Comparison of ENCODE assay signal across 33 cellular contexts in genomic region chr1:33246171-33246570, GRCh38.
"Had no signal": no experiment of that assay in that cellular context is flagged by ENCODE, and none has a peak within 500 bp of the region (broad histone marks: within the 10 kb centered on the region; RNA-seq: fewer than 3 reads in every experiment).

No MANE protein-coding gene starts in this region.

- H3K4me1 Mint-ChIP-seq: activated B cell treated with CpG ODN at 0.5 μM for 24 hours; activated CD4-positive, alpha-beta T cell treated with anti-CD3 and anti-CD28 coated beads, Interleukin-2, amount 10 ng/mL, durations not matched to agents 24 days and 14 days; activated naive CD8-positive, alpha-beta T cell treated with anti-CD3 and anti-CD28 coated beads for 36 hours; activated T-helper 17 cell treated with anti-CD3 and anti-CD28 coated beads, Interleukin-2, amount 50 U/mL, for 72 hours had no signal

- H3K27ac Mint-ChIP-seq: activated B cell treated with CpG ODN at 0.5 μM for 24 hours; activated CD4-positive, alpha-beta memory T cell treated with anti-CD3 and anti-CD28 coated beads for 36 hours; activated CD4-positive, alpha-beta T cell treated with anti-CD3 and anti-CD28 coated beads, Interleukin-2, amount 10 ng/mL, durations not matched to agents 24 days and 14 days; activated CD8-positive, alpha-beta T cell treated with anti-CD3 and anti-CD28 coated beads for 36 hours; activated naive CD4-positive, alpha-beta T cell treated with anti-CD3 and anti-CD28 coated beads for 36 hours; activated naive CD4-positive, alpha-beta T cell treated with anti-CD3 and anti-CD28 coated beads, Interleukin-2, amount 50 U/mL, for 72 hours; activated naive CD8-positive, alpha-beta T cell treated with anti-CD3 and anti-CD28 coated beads for 36 hours; activated T-cell treated with anti-CD3 and anti-CD28 coated beads, Interleukin-2, amount 50 U/mL, for 72 hours; activated T-helper 1 cell treated with anti-CD3 and anti-CD28 coated beads, Interleukin-12 subunit alpha, Interleukin-12 subunit beta, Interleukin-2, Interleukin-4 antibody, amounts not matched to agents 30 ng/mL and 10 ng/mL and 1 ng/mL, durations not matched to agents 14 hours and 24 hours and 36 hours; activated T-helper 17 cell treated with anti-CD3 and anti-CD28 coated beads, Interleukin-2, amount 50 U/mL, for 72 hours; T-helper 1 cell treated with Interleukin-12 subunit alpha and Interleukin-12 subunit beta and Interleukin-4 antibody, amounts not matched to agents 30 μg/mL and 1 μg/mL, for 36 hours; T-helper 2 cell treated with Interferon-gamma antibody and Interleukin-4, amounts not matched to agents 5 μg/mL and 100 μg/mL, for 36 hours had no signal

- H3K27me3 ChIP-seq: adrenal gland, body of pancreas, brain microvascular endothelial cell, breast epithelium had no signal

- H3K27ac ChIP-seq: adrenal gland, body of pancreas, brain microvascular endothelial cell, breast epithelium, VCaP had no signal

- H3K36me3 Mint-ChIP-seq: activated CD4-positive, alpha-beta memory T cell treated with anti-CD3 and anti-CD28 coated beads for 36 hours; activated naive CD4-positive, alpha-beta T cell treated with anti-CD3 and anti-CD28 coated beads, Interleukin-2, amount 50 U/mL, for 72 hours; activated naive CD8-positive, alpha-beta T cell treated with anti-CD3 and anti-CD28 coated beads for 36 hours had no signal

- H3K9me3 ChIP-seq: adrenal gland, body of pancreas, breast epithelium had no signal

- ATAC-seq: activated CD8-positive, alpha-beta T cell treated with anti-CD3 and anti-CD28 coated beads for 36 hours; activated naive CD4-positive, alpha-beta T cell treated with anti-CD3 and anti-CD28 coated beads, Interleukin-2, amount 50 U/mL, for 72 hours; activated T-cell treated with anti-CD3 and anti-CD28 coated beads, Interleukin-2, amount 50 U/mL, for 4 hours; activated T-cell treated with anti-CD3 and anti-CD28 coated beads, Interleukin-2, amount 50 U/mL, for 72 hours; activated T-helper 17 cell treated with anti-CD3 and anti-CD28 coated beads, Interleukin-2, amount 50 U/mL, for 72 hours; body of pancreas had no signal

- H3K4me1 ChIP-seq: adrenal gland, body of pancreas had no signal

- H3K36me3 ChIP-seq: adrenal gland, brain microvascular endothelial cell, breast epithelium had no signal

- H3K4me3 ChIP-seq: adrenal gland, body of pancreas, breast epithelium had no signal

- DNase-seq: activated B cell treated with CpG ODN at 0.5 μM for 24 hours; activated CD4-positive, alpha-beta memory T cell treated with anti-CD3 and anti-CD28 coated beads for 36 hours; activated CD4-positive, alpha-beta T cell treated with anti-CD3 and anti-CD28 coated beads for 4 hours; activated CD4-positive, alpha-beta T cell treated with anti-CD3 and anti-CD28 coated beads, Interleukin-2, amount 10 ng/mL, durations not matched to agents 24 days and 14 days; activated CD4-positive, alpha-beta T cell treated with anti-CD3 and anti-CD28 coated beads, Interleukin-2, amount 50 U/mL, for 1 hour; activated CD4-positive, alpha-beta T cell treated with anti-CD3 and anti-CD28 coated beads, Interleukin-2, amount 50 U/mL, for 4 hours; activated CD4-positive, CD25-positive, alpha-beta regulatory T cell treated with anti-CD3 and anti-CD28 coated beads, Interleukin-2, amount 50 U/mL, for 72 hours; activated CD8-positive, alpha-beta memory T cell treated with anti-CD3 and anti-CD28 coated beads, Interleukin-2, amount 50 U/mL, for 4 hours; activated CD8-positive, alpha-beta T cell treated with anti-CD3 and anti-CD28 coated beads for 36 hours; activated gamma-delta T cell treated with Interleukin-2 at 50 U/mL for 16 hours; activated naive CD4-positive, alpha-beta T cell; activated naive CD4-positive, alpha-beta T cell treated with anti-CD3 and anti-CD28 coated beads for 36 hours; activated naive CD4-positive, alpha-beta T cell treated with anti-CD3 and anti-CD28 coated beads, Interleukin-2, amount 50 U/mL, for 16 hours; activated naive CD8-positive, alpha-beta T cell treated with anti-CD3 and anti-CD28 coated beads for 36 hours; activated T-cell treated with anti-CD3 and anti-CD28 coated beads for 4 hours; activated T-cell treated with anti-CD3 and anti-CD28 coated beads, Interleukin-2, amount 50 U/mL, for 1 hour; activated T-cell treated with anti-CD3 and anti-CD28 coated beads, Interleukin-2, amount 50 U/mL, for 4 hours; activated T-cell treated with anti-CD3 and anti-CD28 coated beads, Interleukin-2, amount 50 U/mL, for 72 hours; adrenal gland; amniotic stem cell; body of pancreas; brain microvascular endothelial cell; central memory CD4-positive, alpha-beta T cell; T-helper 1 cell; T-helper 2 cell; T-helper 9 cell had no signal

- H3K4me3 Mint-ChIP-seq: activated B cell treated with CpG ODN at 0.5 μM for 24 hours; activated CD4-positive, alpha-beta memory T cell treated with anti-CD3 and anti-CD28 coated beads for 36 hours; activated CD4-positive, alpha-beta T cell treated with anti-CD3 and anti-CD28 coated beads, Interleukin-2, amount 10 ng/mL, durations not matched to agents 24 days and 14 days; activated CD8-positive, alpha-beta T cell treated with anti-CD3 and anti-CD28 coated beads for 36 hours; activated naive CD4-positive, alpha-beta T cell treated with anti-CD3 and anti-CD28 coated beads for 36 hours; activated naive CD8-positive, alpha-beta T cell treated with anti-CD3 and anti-CD28 coated beads for 36 hours; activated T-cell treated with anti-CD3 and anti-CD28 coated beads, Interleukin-2, amount 50 U/mL, for 4 hours; activated T-cell treated with anti-CD3 and anti-CD28 coated beads, Interleukin-2, amount 50 U/mL, for 72 hours; activated T-helper 1 cell treated with anti-CD3 and anti-CD28 coated beads, Interleukin-12 subunit alpha, Interleukin-12 subunit beta, Interleukin-2, Interleukin-4 antibody, amounts not matched to agents 30 ng/mL and 10 ng/mL and 1 ng/mL, durations not matched to agents 14 hours and 24 hours and 36 hours; activated T-helper 17 cell treated with anti-CD3 and anti-CD28 coated beads, Interleukin-2, amount 50 U/mL, for 72 hours; T-helper 1 cell treated with Interleukin-12 subunit alpha and Interleukin-12 subunit beta and Interleukin-4 antibody, amounts not matched to agents 30 μg/mL and 1 μg/mL, for 36 hours; T-helper 2 cell treated with Interferon-gamma antibody and Interleukin-4, amounts not matched to agents 5 μg/mL and 100 μg/mL, for 36 hours had no signal

- H3K9me3 Mint-ChIP-seq: activated B cell treated with CpG ODN at 0.5 μM for 24 hours; activated CD4-positive, alpha-beta memory T cell treated with anti-CD3 and anti-CD28 coated beads for 36 hours; activated CD8-positive, alpha-beta T cell treated with anti-CD3 and anti-CD28 coated beads for 36 hours; activated naive CD4-positive, alpha-beta T cell treated with anti-CD3 and anti-CD28 coated beads for 36 hours; activated naive CD4-positive, alpha-beta T cell treated with anti-CD3 and anti-CD28 coated beads, Interleukin-2, amount 50 U/mL, for 72 hours; activated naive CD8-positive, alpha-beta T cell treated with anti-CD3 and anti-CD28 coated beads for 36 hours; activated T-cell treated with anti-CD3 and anti-CD28 coated beads, Interleukin-2, amount 50 U/mL, for 4 hours; activated T-cell treated with anti-CD3 and anti-CD28 coated beads, Interleukin-2, amount 50 U/mL, for 72 hours; activated T-helper 1 cell treated with anti-CD3 and anti-CD28 coated beads, Interleukin-12 subunit alpha, Interleukin-12 subunit beta, Interleukin-2, Interleukin-4 antibody, amounts not matched to agents 30 ng/mL and 10 ng/mL and 1 ng/mL, durations not matched to agents 14 hours and 24 hours and 36 hours; activated T-helper 17 cell treated with anti-CD3 and anti-CD28 coated beads, Interleukin-2, amount 50 U/mL, for 72 hours; T-helper 1 cell treated with Interleukin-12 subunit alpha and Interleukin-12 subunit beta and Interleukin-4 antibody, amounts not matched to agents 30 μg/mL and 1 μg/mL, for 36 hours; T-helper 2 cell treated with Interferon-gamma antibody and Interleukin-4, amounts not matched to agents 5 μg/mL and 100 μg/mL, for 36 hours had no signal
